ENCODE assay signal across 27 cellular contexts in genomic region chr10:101402711-101403110, GRCh38.
"Had no signal": no experiment of that assay in that cellular context is flagged by ENCODE, and none has a peak within 500 bp of the region (broad histone marks: within the 10 kb centered on the region; RNA-seq: fewer than 3 reads in every experiment).

No MANE protein-coding gene starts in this region.

- H3K27ac Mint-ChIP-seq: dendritic cell treated with granulocyte-macrophage colony-stimulating factor and Interleukin-4, amounts not matched to agents 40 ng/mL and 50 ng/mL, for 4 days; effector memory CD8-positive, alpha-beta T cell; mesothelial cell of epicardium; naive thymus-derived CD8-positive, alpha-beta T cell had no signal

- H3K9me3 ChIP-seq: esophagus squamous epithelium, gastrocnemius medialis, heart right ventricle, left lung, lower lobe of right lung, mucosa of descending colon had no signal

- H3K9me3 Mint-ChIP-seq: dendritic cell treated with granulocyte-macrophage colony-stimulating factor and Interleukin-4, amounts not matched to agents 40 ng/mL and 50 ng/mL, for 4 days; effector memory CD8-positive, alpha-beta T cell; endodermal cell; mesothelial cell of epicardium; naive B cell; naive thymus-derived CD8-positive, alpha-beta T cell had no signal

- H3K4me1 Mint-ChIP-seq: mesothelial cell of epicardium had no signal

- H3K27ac ChIP-seq: epithelial cell of prostate, esophagus squamous epithelium, gastrocnemius medialis, left lung, lower lobe of right lung had no signal

- H3K4me3 ChIP-seq: esophagus squamous epithelium, gastrocnemius medialis, heart right ventricle, left lung, lower lobe of right lung, mucosa of descending colon had no signal

- ATAC-seq: effector memory CD8-positive, alpha-beta T cell; esophagus mucosa; gastrocnemius medialis; heart right ventricle; left cardiac atrium; left lung; lower lobe of right lung; mucosa of descending colon; naive thymus-derived CD8-positive, alpha-beta T cell had no signal

- H3K27me3 ChIP-seq: esophagus squamous epithelium, gastrocnemius medialis, heart right ventricle, left lung had no signal

- H3K4me3 Mint-ChIP-seq: dendritic cell treated with granulocyte-macrophage colony-stimulating factor and Interleukin-4, amounts not matched to agents 40 ng/mL and 50 ng/mL, for 4 days; effector memory CD8-positive, alpha-beta T cell; endodermal cell; mesothelial cell of epicardium; naive B cell; naive thymus-derived CD8-positive, alpha-beta T cell had no signal

- H3K4me1 ChIP-seq: esophagus squamous epithelium, left lung, lower lobe of right lung had no signal

- H3K27me3 Mint-ChIP-seq: dendritic cell treated with granulocyte-macrophage colony-stimulating factor and Interleukin-4, amounts not matched to agents 40 ng/mL and 50 ng/mL, for 4 days; effector memory CD8-positive, alpha-beta T cell; naive B cell; naive thymus-derived CD8-positive, alpha-beta T cell had no signal

- H3K36me3 ChIP-seq: gastrocnemius medialis, lower lobe of right lung had no signal

- FAIRE-seq: endometrium, keratinocyte had no signal

- DNase-seq: cortex of kidney; effector CD8-positive, alpha-beta T cell; effector memory CD8-positive, alpha-beta T cell; endodermal cell; erythroblast; esophagus squamous epithelium; foreskin fibroblast; foreskin melanocyte; gastrocnemius medialis; glutamatergic neuron; head of caudate nucleus; heart right ventricle; hippocampal formation; left cardiac atrium; left lung; left ventricle myocardium superior; lower lobe of right lung; mesenchymal stem cell; mucosa of descending colon; naive B cell; naive thymus-derived CD8-positive, alpha-beta T cell had no signal

- H3K36me3 Mint-ChIP-seq: mesothelial cell of epicardium, naive B cell had no signal
